In the genomic region with DNA sequence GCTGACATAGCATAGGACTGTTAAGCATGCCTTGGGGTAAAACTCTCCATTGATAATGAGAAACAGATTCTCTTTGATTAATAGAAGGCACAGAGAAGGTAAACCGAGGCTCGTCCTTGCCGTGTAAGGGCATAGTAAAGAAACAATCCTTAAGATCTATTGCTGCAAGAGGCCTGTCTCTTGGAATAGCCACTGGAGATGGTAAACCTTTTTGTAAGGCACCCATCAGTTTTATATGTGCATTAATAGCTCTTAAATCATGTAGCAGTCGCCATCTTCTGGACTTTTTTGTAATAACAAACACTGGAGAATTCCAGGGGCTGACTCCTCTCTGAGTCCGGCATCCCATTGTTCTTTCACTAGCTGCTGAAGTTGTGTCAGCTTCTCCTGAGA, we compare ENCODE assay signal across 2 cellular contexts.
A peak's percentile ranks its signal among the peaks of the same experiment; 100 is the strongest.
TF ChIP-seq lines count a peak whose summit lies in the region.

No MANE protein-coding gene starts in this region.

TF ChIP-seq in IMR-90, 13 proteins besides CTCF, POLR2A, EP300 and RAD21:
- TF ChIP-seq, protein P1, sequence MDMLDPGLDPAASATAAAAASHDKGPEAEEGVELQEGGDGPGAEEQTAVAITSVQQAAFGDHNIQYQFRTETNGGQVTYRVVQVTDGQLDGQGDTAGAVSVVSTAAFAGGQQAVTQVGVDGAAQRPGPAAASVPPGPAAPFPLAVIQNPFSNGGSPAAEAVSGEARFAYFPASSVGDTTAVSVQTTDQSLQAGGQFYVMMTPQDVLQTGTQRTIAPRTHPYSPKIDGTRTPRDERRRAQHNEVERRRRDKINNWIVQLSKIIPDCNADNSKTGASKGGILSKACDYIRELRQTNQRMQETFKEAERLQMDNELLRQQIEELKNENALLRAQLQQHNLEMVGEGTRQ (IDR thresholded peaks at IDR 0.05; ENCODE audit: low read depth, low read length) = no peak
- peak; percentile 84 for TF ChIP-seq SMC3 (IDR thresholded peaks at IDR 0.05; ENCODE audit: low read depth, low read length)

TF ChIP-seq in K562, 482 proteins besides CTCF, POLR2A, EP300 and RAD21:
- TF ChIP-seq, protein P2, sequence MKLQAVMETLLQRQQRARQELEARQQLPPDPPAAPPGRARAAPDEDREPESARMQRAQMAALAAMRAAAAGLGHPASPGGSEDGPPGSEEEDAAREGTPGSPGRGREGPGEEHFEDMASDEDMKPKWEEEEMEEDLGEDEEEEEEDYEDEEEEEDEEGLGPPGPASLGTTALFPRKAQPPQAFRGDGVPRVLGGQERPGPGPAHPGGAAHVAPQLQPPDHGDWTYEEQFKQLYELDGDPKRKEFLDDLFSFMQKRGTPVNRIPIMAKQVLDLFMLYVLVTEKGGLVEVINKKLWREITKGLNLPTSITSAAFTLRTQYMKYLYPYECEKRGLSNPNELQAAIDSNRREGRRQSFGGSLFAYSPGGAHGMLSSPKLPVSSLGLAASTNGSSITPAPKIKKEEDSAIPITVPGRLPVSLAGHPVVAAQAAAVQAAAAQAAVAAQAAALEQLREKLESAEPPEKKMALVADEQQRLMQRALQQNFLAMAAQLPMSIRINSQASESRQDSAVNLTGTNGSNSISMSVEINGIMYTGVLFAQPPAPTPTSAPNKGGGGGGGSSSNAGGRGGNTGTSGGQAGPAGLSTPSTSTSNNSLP (IDR thresholded peaks at IDR 0.05; ENCODE audit: borderline replicate concordance, low read depth, low read length) = peak; percentile 57; the same call in 1 of the 2 replicates
- TF ChIP-seq SMC3 (conservative IDR thresholded peaks at IDR 0.05; ENCODE audit: insufficient read depth, low read depth, low read length) (peak; percentile 42; the same call in 1 of the 2 replicates), YBX1 (IDR thresholded peaks at IDR 0.05) (no peak), ZNF589 (CRISPR knock-in tag; IDR thresholded peaks at IDR 0.05; ENCODE audit: low read depth) (no peak), NFE2 (IDR thresholded peaks at IDR 0.05; ENCODE audit: low read depth) (no peak), MAFF (IDR thresholded peaks at IDR 0.05; ENCODE audit: low read length) (no peak), ZNF512 (tag; IDR thresholded peaks at IDR 0.05) (no peak), RUNX1 (IDR thresholded peaks at IDR 0.05; ENCODE audit: low read depth) (no peak), HINFP (tag; conservative IDR thresholded peaks at IDR 0.05; ENCODE audit: low read depth) (no peak), ZFX (CRISPR knock-in tag; IDR thresholded peaks at IDR 0.05) (no peak)
- TF ChIP-seq, protein P1 (CRISPR knock-in tag; IDR thresholded peaks at IDR 0.05) = no peak
TF ChIP-seq in K562: peak in this region for 2.
